In the genomic region with DNA sequence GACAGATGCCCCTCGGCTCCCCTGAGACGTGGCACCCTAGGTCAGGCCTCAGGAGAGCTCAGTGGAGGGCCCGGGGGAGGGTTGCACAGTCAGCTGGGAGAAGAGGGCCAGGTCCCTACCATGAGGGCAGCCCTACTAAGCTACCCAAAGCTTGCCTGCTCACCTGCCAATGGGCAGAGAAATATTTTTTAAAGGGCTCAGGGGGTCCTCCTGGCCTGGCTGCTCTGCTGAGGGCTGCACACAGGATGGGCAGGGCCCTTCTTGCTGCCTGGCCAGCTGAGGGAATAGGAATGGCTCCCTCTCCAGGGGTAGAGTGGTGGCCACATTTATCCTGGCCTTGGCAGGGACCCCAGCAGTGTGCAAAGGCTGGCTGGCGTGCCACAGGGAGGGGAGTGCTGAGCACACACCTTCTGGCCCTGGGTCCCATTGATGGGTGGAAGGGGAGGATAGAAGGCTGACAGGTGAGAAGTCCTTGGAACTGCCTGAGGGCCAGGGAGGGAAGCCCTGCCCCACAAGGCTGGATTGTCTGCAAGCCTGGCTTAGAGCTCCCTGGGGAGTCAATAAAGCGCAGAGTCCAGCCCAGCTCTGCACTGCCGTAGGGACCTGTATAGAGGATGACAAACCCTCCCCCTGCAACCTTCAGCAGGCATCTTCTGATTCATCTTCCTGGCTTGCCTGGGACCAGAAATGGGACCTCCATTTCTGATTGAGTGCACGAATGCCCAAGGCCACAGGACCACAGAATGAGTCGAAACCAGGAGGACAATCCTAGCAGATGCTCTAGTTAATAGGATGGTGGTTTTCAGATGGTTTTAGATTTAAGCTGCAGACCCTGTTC, we compare ENCODE assay signal across 9 cellular contexts.
A peak's percentile ranks its signal among the peaks of the same experiment; 100 is the strongest.
DNase-seq lines count a peak whose midpoint lies in the region; ATAC-seq and TF ChIP-seq lines count a peak whose summit lies in the region.
"Had no signal": no experiment of that assay in that cellular context is flagged by ENCODE, and none has a peak within 500 bp of the region (broad histone marks: within the 10 kb centered on the region; RNA-seq: fewer than 3 reads in every experiment).

No MANE protein-coding gene starts in this region.

- peaks cover 67% of the 10 kb centered on the region for H3K4me1 Mint-ChIP-seq in activated CD8-positive, alpha-beta T cell treated with anti-CD3 and anti-CD28 coated beads, Interleukin-2, amount 10 ng/mL, durations not matched to agents 7 days and 5 days (ENCODE audit: low read depth)
- H3K4me1 Mint-ChIP-seq in naive thymus-derived CD4-positive, alpha-beta T cell, result peaks cover 49 to 77% (median 71%) of the 10 kb centered on the region in 7 donors

- peaks cover 29% of the 10 kb centered on the region for H3K36me3 Mint-ChIP-seq in activated CD8-positive, alpha-beta T cell treated with anti-CD3 and anti-CD28 coated beads, Interleukin-2, amount 10 ng/mL, durations not matched to agents 7 days and 5 days (ENCODE audit: low read depth)
- peaks cover 0 to 24% (median 9%) of the 10 kb centered on the region in 5 donors for H3K36me3 Mint-ChIP-seq in naive thymus-derived CD4-positive, alpha-beta T cell

- H3K27ac ChIP-seq in naive thymus-derived CD4-positive, alpha-beta T cell (ENCODE audit: low read depth, low read length), result peak overlapping the region; percentile 60

- no peak overlapping the region for H3K4me3 ChIP-seq in Loucy (ENCODE audit: low read length, poor library complexity, severe bottlenecking)
- H3K4me3 ChIP-seq in naive thymus-derived CD4-positive, alpha-beta T cell (ENCODE audit: low read length), result no peak overlapping the region

- H3K9me3 Mint-ChIP-seq in activated CD8-positive, alpha-beta T cell treated with anti-CD3 and anti-CD28 coated beads, Interleukin-2, amount 10 ng/mL, durations not matched to agents 7 days and 5 days (ENCODE audit: insufficient read depth), result no peaks in the 10 kb centered on the region
- H3K9me3 Mint-ChIP-seq in naive thymus-derived CD4-positive, alpha-beta T cell, result no peaks in the 10 kb centered on the region

- no peak overlapping the region for H2AFZ ChIP-seq in Loucy (ENCODE audit: low read length)

- peak overlapping the region; percentile 80 for H3K27ac Mint-ChIP-seq in activated CD8-positive, alpha-beta T cell treated with anti-CD3 and anti-CD28 coated beads, Interleukin-2, amount 10 ng/mL, durations not matched to agents 7 days and 5 days
- peak overlapping the region; percentile 62 to 95 (median 90) for H3K27ac Mint-ChIP-seq in naive thymus-derived CD4-positive, alpha-beta T cell

- H4K20me1 ChIP-seq in Loucy (ENCODE audit: insufficient read depth, low read length, poor library complexity, severe bottlenecking), result peaks cover 5% of the 10 kb centered on the region

- H3K9me2 ChIP-seq in Loucy (replicated peaks; ENCODE audit: low read depth, low read length), result no peaks in the 10 kb centered on the region

- CTCF ChIA-PET in activated CD8-positive, alpha-beta T cell treated with anti-CD3 and anti-CD28 coated beads, Interleukin-2, amount 10 ng/mL, durations not matched to agents 7 days and 5 days (lab: Charles Lee), result interaction anchor here (0.6 to 12.2 kb wide), 25 partner anchors 8 to 298 kb away, joined by 3 to 285 read pairs (median 4); partner anchors contain the start of genes C20orf203, COMMD7 and NOL4L
- CTCF ChIA-PET in naive thymus-derived CD4-positive, alpha-beta T cell (lab: Charles Lee), result interaction anchor here (0.6 to 11.4 kb wide), 17 partner anchors 9 to 240 kb away, joined by 3 to 320 read pairs (median 3); partner anchors contain the start of genes C20orf203 and NOL4L

- H3K9ac ChIP-seq in Loucy (ENCODE audit: low read depth, low read length, poor library complexity, severe bottlenecking), result peak overlapping the region; percentile 49

- POLR2A ChIA-PET in activated CD8-positive, alpha-beta T cell treated with anti-CD3 and anti-CD28 coated beads, Interleukin-2, amount 10 ng/mL, durations not matched to agents 7 days and 5 days (lab: Charles Lee), result interaction anchor here (2.8 to 8.3 kb wide), 2 partner anchors 14 to 129 kb away, joined by 10 to 145 read pairs; no protein-coding TSS in a partner anchor
- POLR2A ChIA-PET in naive thymus-derived CD4-positive, alpha-beta T cell (lab: Charles Lee), result interaction anchor here (0.7 to 26.0 kb wide), 12 partner anchors 4 to 130 kb away, joined by 3 to 623 read pairs (median 3); partner anchors contain the start of gene NOL4L

- H3K9me3 ChIP-seq in Loucy (ENCODE audit: insufficient read depth, low read depth, low read length), result no peaks in the 10 kb centered on the region
- no peaks in the 10 kb centered on the region for H3K9me3 ChIP-seq in naive thymus-derived CD4-positive, alpha-beta T cell (ENCODE audit: control insufficient read depth in 2 of 3, low read length in 3 of 3)

- peak overlapping the region; percentile 2 for H3K4me2 ChIP-seq in Loucy (ENCODE audit: low read depth, low read length, poor library complexity, severe bottlenecking)

- H3K79me2 ChIP-seq in Loucy (ENCODE audit: insufficient read depth, low read length), result peaks cover 62% of the 10 kb centered on the region

- peak; percentile 21 for ATAC-seq in activated CD8-positive, alpha-beta T cell treated with anti-CD3 and anti-CD28 coated beads, Interleukin-2, amount 10 ng/mL, durations not matched to agents 7 days and 5 days
- peak; percentile 12 for ATAC-seq in naive thymus-derived CD4-positive, alpha-beta T cell
- ATAC-seq in GM18861 (IDR thresholded peaks at IDR 0.05; ENCODE audit: unreplicated experiment) (no peak), HG02852 (IDR thresholded peaks at IDR 0.05; ENCODE audit: unreplicated experiment) (no peak)
- ATAC-seq: Right ventricle myocardium inferior had no signal

- intact Hi-C loops in naive thymus-derived CD4-positive, alpha-beta T cell (cut with micrococcal nuclease), result loop anchor here (1.0 to 5.0 kb wide), 3 partner anchors 16 to 491 kb away; no protein-coding TSS in a partner anchor

- no peaks in the 10 kb centered on the region for H3F3A ChIP-seq in Loucy (ENCODE audit: low read depth)

- H3K27me3 Mint-ChIP-seq in activated CD8-positive, alpha-beta T cell treated with anti-CD3 and anti-CD28 coated beads, Interleukin-2, amount 10 ng/mL, durations not matched to agents 7 days and 5 days (ENCODE audit: low read depth), result no peaks in the 10 kb centered on the region
- H3K27me3 Mint-ChIP-seq in naive thymus-derived CD4-positive, alpha-beta T cell, result no peaks in the 10 kb centered on the region

- H3K27me3 ChIP-seq in Loucy (ENCODE audit: insufficient read depth, low read length, poor library complexity, severe bottlenecking), result no peaks in the 10 kb centered on the region
- no peaks in the 10 kb centered on the region for H3K27me3 ChIP-seq in naive thymus-derived CD4-positive, alpha-beta T cell (ENCODE audit: control insufficient read depth in 2 of 2, insufficient read depth in 2 of 2, low read length in 2 of 2)

- peaks cover 71% of the 10 kb centered on the region; the same call in 1 of the 2 replicates for H3K36me3 ChIP-seq in Loucy (ENCODE audit: insufficient read depth, low read length)
- peaks cover 0 to 29% (median 12%) of the 10 kb centered on the region in 3 experiments for H3K36me3 ChIP-seq in naive thymus-derived CD4-positive, alpha-beta T cell (ENCODE audit: control insufficient read depth in 2 of 3, insufficient read depth in 3 of 3, low read length in 3 of 3)

- H3K4me3 Mint-ChIP-seq in activated CD8-positive, alpha-beta T cell treated with anti-CD3 and anti-CD28 coated beads, Interleukin-2, amount 10 ng/mL, durations not matched to agents 7 days and 5 days, result no peak overlapping the region
- H3K4me3 Mint-ChIP-seq in naive thymus-derived CD4-positive, alpha-beta T cell, result peak overlapping the region in 9 of 10 donors; percentile 17 to 73 (median 62)

- peaks cover 56% of the 10 kb centered on the region for H3K4me1 ChIP-seq in Loucy (ENCODE audit: insufficient read depth, low read length, poor library complexity, severe bottlenecking)
- H3K4me1 ChIP-seq in naive thymus-derived CD4-positive, alpha-beta T cell (ENCODE audit: control insufficient read depth in 2 of 2, insufficient read depth in 2 of 2, low read length in 2 of 2), result peaks cover 36 to 67% of the 10 kb centered on the region in 2 donors

- DNase-seq in NCI-H2081 (lab: John Stamatoyannopoulos, UW) (peak; percentile 47 to 69), NCI-H2081 treated with DMSO at 0.1 percent for 48 hours (lab: John Stamatoyannopoulos, UW) (no peak), hippocampal formation (lab: John Stamatoyannopoulos, UW) (no peak)
- no peak for DNase-seq in activated CD8-positive, alpha-beta T cell treated with anti-CD3 and anti-CD28 coated beads, Interleukin-2, amount 10 ng/mL, durations not matched to agents 7 days and 5 days
- no peak for DNase-seq in naive thymus-derived CD4-positive, alpha-beta T cell

- TF ChIP-seq CTCF in Loucy (conservative IDR thresholded peaks at IDR 0.05; ENCODE audit: low read length), result no peak

Comparison
In these comparisons a context has a peak if more than half of its experiments do, and no peak if none do; other contexts are left out.
1. DNase-seq: peak in NCI-H2081 (2 of 2); none in NCI-H2081 treated with DMSO at 0.1 percent for 48 hours (single experiment), activated CD8-positive, alpha-beta T cell treated with anti-CD3 and anti-CD28 coated beads, Interleukin-2, amount 10 ng/mL, durations not matched to agents 7 days and 5 days (single experiment), naive thymus-derived CD4-positive, alpha-beta T cell (0 of 9) and hippocampal formation (0 of 2).
2. ATAC-seq: peak in activated CD8-positive, alpha-beta T cell treated with anti-CD3 and anti-CD28 coated beads, Interleukin-2, amount 10 ng/mL, durations not matched to agents 7 days and 5 days (single experiment) and naive thymus-derived CD4-positive, alpha-beta T cell (single experiment); none in GM18861 (single experiment) and HG02852 (single experiment).